ENCODE assay signal across 8 cellular contexts in the genomic region with DNA sequence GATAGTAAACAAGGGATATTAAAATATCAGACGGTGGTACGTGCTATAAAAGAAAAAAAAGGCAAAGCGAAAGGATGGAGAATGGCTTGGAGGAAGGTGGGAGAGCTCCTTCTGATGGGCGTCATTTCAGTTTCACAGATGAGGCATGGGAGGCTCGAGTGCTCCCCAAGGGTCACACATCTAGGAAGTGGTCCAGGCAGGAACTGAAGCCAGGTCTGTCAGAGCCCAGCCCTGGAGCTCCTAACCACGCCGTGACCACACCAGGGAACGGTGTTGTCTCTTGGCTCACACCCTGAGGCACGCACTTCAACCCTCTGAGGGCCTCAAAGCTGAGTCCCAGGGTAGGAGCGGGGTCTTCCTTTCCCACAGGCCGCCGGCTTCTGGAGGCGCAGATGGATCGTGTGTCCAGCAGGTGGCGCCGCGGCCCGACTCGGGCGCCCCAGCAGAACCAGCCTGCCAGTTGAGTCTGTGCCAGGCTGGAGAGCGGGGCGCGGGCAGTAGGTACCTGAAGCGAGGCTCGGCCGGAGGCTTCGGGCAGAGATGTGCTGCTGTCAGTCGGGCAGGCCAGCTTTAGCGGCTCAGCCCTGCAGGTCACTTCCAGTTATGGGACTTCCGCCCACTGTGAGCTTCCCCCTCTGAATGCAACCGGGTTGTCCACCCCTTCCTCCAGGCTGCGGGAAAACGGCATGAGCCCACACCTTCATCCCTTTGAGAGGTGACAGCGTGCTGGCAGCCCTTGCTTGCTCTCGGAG.
DNase-seq lines count a peak whose midpoint lies in the region; ATAC-seq and TF ChIP-seq lines count a peak whose summit lies in the region.

No MANE protein-coding gene starts in this region.

- H2BK120ac ChIP-seq in trophoblast cell (ENCODE audit: insufficient read depth, low read length, poor library complexity), result no peak overlapping the region

- intact Hi-C loops in heart left ventricle (cut with DNase I), result loop anchor here in 9 of 10 donors (1.0 to 10.0 kb wide), 9 partner anchors 97 to 277 kb away; no protein-coding TSS in a partner anchor
- intact Hi-C loops in aorta (cut with DNase I), result loop anchor here in 1 of 2 donors (5.0 kb wide), 2 partner anchors 72 to 272 kb away; no protein-coding TSS in a partner anchor

- DNase-seq in COR-L47 (lab: John Stamatoyannopoulos, UW), result peak; percentile 27
- peak; percentile 67 for DNase-seq in RKO (ENCODE audit: low spot score)
- DNase-seq in activated naive CD4-positive, alpha-beta T cell treated with anti-CD3 and anti-CD28 coated beads, Interleukin-2, amount 10 ng/mL, durations not matched to agents 7 days and 5 days, result peak; percentile 56
- peak; percentile 49 to 80 (median 61) for DNase-seq in heart left ventricle
- peak; percentile 16 to 57 for DNase-seq in trophoblast cell
- DNase-seq in aorta, result peak; percentile 80 to 90
- no peak for DNase-seq in cerebellar nuclear complex (lab: John Stamatoyannopoulos, UW)

- H4K12ac ChIP-seq in trophoblast cell (ENCODE audit: low read depth, low read length), result no peak overlapping the region

- peak overlapping the region; percentile 38 for H2AFZ ChIP-seq in trophoblast cell (ENCODE audit: insufficient read depth, low read length, poor library complexity)

- H3K14ac ChIP-seq in trophoblast cell (ENCODE audit: low read length), result no peak overlapping the region

- H3K27ac Mint-ChIP-seq in activated naive CD4-positive, alpha-beta T cell treated with anti-CD3 and anti-CD28 coated beads, Interleukin-2, amount 10 ng/mL, durations not matched to agents 7 days and 5 days, result no peak overlapping the region

- peaks cover 0 to 5% (median 0%) of the 10 kb centered on the region in 12 donors for H3K9me3 ChIP-seq in heart left ventricle
- peaks cover 11% of the 10 kb centered on the region for H3K9me3 ChIP-seq in trophoblast cell (ENCODE audit: insufficient read depth, low read depth, low read length)
- peaks cover 4% of the 10 kb centered on the region for H3K9me3 ChIP-seq in aorta (ENCODE audit: control insufficient read depth, low read length)

- H4K91ac ChIP-seq in trophoblast cell (ENCODE audit: low read depth, low read length), result no peak overlapping the region

- TF ChIP-seq POLR2A in heart left ventricle (IDR thresholded peaks at IDR 0.05), result no peak

- H3K36me3 ChIP-seq in heart left ventricle, result no peaks in the 10 kb centered on the region
- H3K36me3 ChIP-seq in trophoblast cell (ENCODE audit: control insufficient read depth in 1 of 2, insufficient read depth in 2 of 2, low read length in 2 of 2), result no peaks in the 10 kb centered on the region
- no peaks in the 10 kb centered on the region for H3K36me3 ChIP-seq in aorta (ENCODE audit: control insufficient read depth in 1 of 2, insufficient read depth in 2 of 2, low read length in 1 of 2)

- H3K4me3 ChIP-seq in heart left ventricle, result peak overlapping the region in 6 of 12 donors; percentile 13 to 43 (median 33)
- peak overlapping the region; percentile 64 for H3K4me3 ChIP-seq in trophoblast cell (ENCODE audit: low read depth, low read length)
- no peak overlapping the region for H3K4me3 ChIP-seq in aorta (ENCODE audit: low read length in 2 of 2)

- H3K4me1 ChIP-seq in heart left ventricle (peaks cover 0 to 10% (median 3%) of the 10 kb centered on the region in 12 donors), trophoblast cell (ENCODE audit: control insufficient read depth in 1 of 2, insufficient read depth in 2 of 2, low read length in 2 of 2) (no peaks in the 10 kb centered on the region), aorta (ENCODE audit: control insufficient read depth in 1 of 2, insufficient read depth in 2 of 2, low read length in 2 of 2) (no peaks in the 10 kb centered on the region)

- H3K9ac ChIP-seq in trophoblast cell (ENCODE audit: low read length), result no peak overlapping the region

- TF ChIP-seq CTCF in heart left ventricle (IDR thresholded peaks at IDR 0.05), result peak; percentile 79 to 95 (median 86)

- H3K4me3 Mint-ChIP-seq in activated naive CD4-positive, alpha-beta T cell treated with anti-CD3 and anti-CD28 coated beads, Interleukin-2, amount 10 ng/mL, durations not matched to agents 7 days and 5 days, result no peak overlapping the region

- H3K4me1 Mint-ChIP-seq in activated naive CD4-positive, alpha-beta T cell treated with anti-CD3 and anti-CD28 coated beads, Interleukin-2, amount 10 ng/mL, durations not matched to agents 7 days and 5 days, result peaks cover 3% of the 10 kb centered on the region

- peaks cover 0 to 34% (median 0%) of the 10 kb centered on the region in 9 donors for H3K27me3 ChIP-seq in heart left ventricle
- H3K27me3 ChIP-seq in trophoblast cell (ENCODE audit: insufficient read depth, low read length), result peaks cover 11% of the 10 kb centered on the region
- no peaks in the 10 kb centered on the region for H3K27me3 ChIP-seq in aorta (ENCODE audit: control insufficient read depth in 1 of 2, insufficient read depth in 2 of 2, low read length in 1 of 2)

- H2AK5ac ChIP-seq in trophoblast cell (ENCODE audit: low read length), result no peak overlapping the region

- H3K9me3 Mint-ChIP-seq in activated naive CD4-positive, alpha-beta T cell treated with anti-CD3 and anti-CD28 coated beads, Interleukin-2, amount 10 ng/mL, durations not matched to agents 7 days and 5 days, result peaks cover 6% of the 10 kb centered on the region

- ATAC-seq in HG03442 (IDR thresholded peaks at IDR 0.05; ENCODE audit: unreplicated experiment) (peak; percentile 43), heart left ventricle (peak in 3 of 4 donors; percentile 78 to 82 (median 79)), aorta (ENCODE audit: low FRiP score) (peak; percentile 91)

- no peak overlapping the region for H4K8ac ChIP-seq in trophoblast cell (ENCODE audit: low read depth, low read length)

- H3K23ac ChIP-seq in trophoblast cell (ENCODE audit: low read length), result no peak overlapping the region

- no peaks in the 10 kb centered on the region for H3K79me1 ChIP-seq in trophoblast cell (ENCODE audit: low read length)

- H3K18ac ChIP-seq in trophoblast cell (ENCODE audit: low read length), result no peak overlapping the region

- 16 to 22% (median 19%) methylated on average over 34 to 35 of the region's 35 CpGs for WGBS in heart left ventricle, 4 donors
- no CpG with 5 or more reads among the region's 35 CpGs for WGBS in trophoblast cell (ENCODE audit: extremely low coverage, insufficient coverage, insufficient read length)
- 9 to 10% methylated on average over 32 to 35 of the region's 35 CpGs for WGBS in aorta, 2 donors

- H3K27me3 Mint-ChIP-seq in activated naive CD4-positive, alpha-beta T cell treated with anti-CD3 and anti-CD28 coated beads, Interleukin-2, amount 10 ng/mL, durations not matched to agents 7 days and 5 days, result peaks cover 21% of the 10 kb centered on the region

- no peak overlapping the region for H3K4ac ChIP-seq in trophoblast cell (ENCODE audit: low read depth, low read length)

- H3K36me3 Mint-ChIP-seq in activated naive CD4-positive, alpha-beta T cell treated with anti-CD3 and anti-CD28 coated beads, Interleukin-2, amount 10 ng/mL, durations not matched to agents 7 days and 5 days, result no peaks in the 10 kb centered on the region

- H3K79me2 ChIP-seq in trophoblast cell (ENCODE audit: control insufficient read depth, insufficient read depth, low read length, poor library complexity), result no peaks in the 10 kb centered on the region

- CTCF ChIA-PET in activated naive CD4-positive, alpha-beta T cell treated with anti-CD3 and anti-CD28 coated beads, Interleukin-2, amount 10 ng/mL, durations not matched to agents 7 days and 5 days (lab: Charles Lee), result interaction anchor here (0.8 to 3.9 kb wide), 31 partner anchors 10 to 744 kb away, joined by 3 to 39 read pairs (median 4); no protein-coding TSS in a partner anchor

- no peak overlapping the region for H2BK5ac ChIP-seq in trophoblast cell (ENCODE audit: low read depth, low read length, poor library complexity)

- H3K4me2 ChIP-seq in trophoblast cell (ENCODE audit: low read length), result peak overlapping the region; percentile 75

- no peak overlapping the region for H3K27ac ChIP-seq in heart left ventricle
- H3K27ac ChIP-seq in trophoblast cell (ENCODE audit: low read depth, low read length), result no peak overlapping the region
- no peak overlapping the region for H3K27ac ChIP-seq in aorta (ENCODE audit: low read depth in 1 of 2, low read length in 2 of 2)

- no peak overlapping the region for H2BK12ac ChIP-seq in trophoblast cell (ENCODE audit: low read length)

Comparison
In these comparisons a context has a peak if more than half of its experiments do, and no peak if none do; other contexts are left out.
1. DNase-seq: peak in COR-L47 (single experiment), RKO (single experiment), activated naive CD4-positive, alpha-beta T cell treated with anti-CD3 and anti-CD28 coated beads, Interleukin-2, amount 10 ng/mL, durations not matched to agents 7 days and 5 days (single experiment), heart left ventricle (5 of 5), trophoblast cell (2 of 2) and aorta (2 of 2); none in cerebellar nuclear complex (0 of 2).
2. Peak in every context shown above with its lines, with median percentiles within 50 percentile points of each other: ATAC-seq.